ENCODE assay signal across 21 cellular contexts in the genomic region with DNA sequence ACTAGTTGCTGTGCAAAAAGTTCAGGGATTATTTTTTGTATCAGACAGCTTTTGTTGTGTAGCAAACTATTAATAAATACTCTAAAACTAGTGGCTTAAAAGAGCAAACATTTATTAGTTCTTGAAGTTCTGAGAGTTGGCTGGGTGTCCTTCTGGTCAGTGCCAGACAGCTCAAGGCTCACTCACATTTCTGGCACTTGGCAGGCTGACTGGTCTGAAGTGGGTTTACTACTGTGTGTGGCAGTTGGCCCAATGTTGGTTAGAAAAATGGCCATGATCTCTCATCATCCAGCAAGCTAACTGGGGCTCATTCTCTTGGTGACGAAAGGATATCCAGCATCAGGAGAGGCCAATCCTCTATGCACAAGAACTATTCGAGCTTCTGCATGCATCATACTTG.
DNase-seq lines count a peak whose midpoint lies in the region; ATAC-seq and TF ChIP-seq lines count a peak whose summit lies in the region.
"Had no signal": no experiment of that assay in that cellular context is flagged by ENCODE, and none has a peak within 500 bp of the region (broad histone marks: within the 10 kb centered on the region; RNA-seq: fewer than 3 reads in every experiment).

No MANE protein-coding gene starts in this region.

- DNase-seq in AG08395 (ENCODE audit: low spot score) (peak; percentile 5), NCI-H446 (lab: John Stamatoyannopoulos, UW) (peak; percentile 15 to 53), fibroblast of mammary gland (ENCODE audit: low read depth) (peak; percentile 40), lower lobe of right lung (peak; percentile 61), HuH-7 (ENCODE audit: low spot score) (no peak), occipital lobe (lab: John Stamatoyannopoulos, UW) (no peak)
- DNase-seq: activated CD4-positive, alpha-beta T cell treated with anti-CD3 and anti-CD28 coated beads for 48 hours; activated effector memory CD4-positive, alpha-beta T cell treated with Interleukin-2 at 50 U/mL for 16 hours; activated naive CD8-positive, alpha-beta T cell treated with anti-CD3 and anti-CD28 coated beads, Interleukin-2, amount 50 U/mL, for 24 hours; Calu3; central memory CD4-positive, alpha-beta T cell; IMR-90; NCI-H1694 treated with DMSO at 0.1 percent for 48 hours; NCI-H524; stimulated activated CD4-positive, alpha-beta T cell treated with anti-CD3 and anti-CD28 coated beads, Interleukin-4, amount 100 ng/mL, for 24 hours; stomach had no signal

- H3K4me1 ChIP-seq in lower lobe of right lung = peaks cover 7% of the 10 kb centered on the region
- H3K4me1 ChIP-seq: BLaER1 treated with 17β-estradiol and CSF1 and Interleukin-3, amounts not matched to agents 10 nM and 100 nM; stomach had no signal

- intact Hi-C loops in lower lobe of right lung (cut with DNase I) = no loop called here

- ATAC-seq in lower lobe of right lung = peak; percentile 84 to 88
- ATAC-seq in GM21381 (IDR thresholded peaks at IDR 0.05; ENCODE audit: unreplicated experiment) = no peak
- no peak for ATAC-seq in HG02571 (IDR thresholded peaks at IDR 0.05; ENCODE audit: unreplicated experiment)
- ATAC-seq: activated naive CD8-positive, alpha-beta T cell treated with anti-CD3 and anti-CD28 coated beads, Interleukin-2, amount 50 U/mL, for 24 hours; esophagus mucosa; natural killer cell treated with Interleukin-12 subunit alpha and Interleukin-12 subunit beta and Interleukin-15 and Interleukin-18, amount 100 ng/mL, for 72 hours had no signal

- TF ChIP-seq CTCF in fibroblast of mammary gland (conservative IDR thresholded peaks at IDR 0.05; ENCODE audit: control insufficient read depth, insufficient read depth, low read depth, low read length) (no peak), lower lobe of right lung (IDR thresholded peaks at IDR 0.05) (no peak)

- no peaks in the 10 kb centered on the region for H3K9me3 ChIP-seq in lower lobe of right lung

- no peak overlapping the region for H3K4me3 ChIP-seq in fibroblast of mammary gland (ENCODE audit: control insufficient read depth, low read depth, low read length)
- H3K4me3 ChIP-seq in lower lobe of right lung = no peak overlapping the region
- H3K4me3 ChIP-seq: BLaER1 treated with 17β-estradiol and CSF1 and Interleukin-3, amounts not matched to agents 10 nM and 100 nM; stomach had no signal

- no peaks in the 10 kb centered on the region for H3K27me3 ChIP-seq in lower lobe of right lung (ENCODE audit: low read depth)
- H3K27me3 ChIP-seq: BLaER1 treated with 17β-estradiol and CSF1 and Interleukin-3, amounts not matched to agents 10 nM and 100 nM; stomach had no signal

- no peak overlapping the region for H3K27ac ChIP-seq in lower lobe of right lung
- H3K27ac ChIP-seq: BLaER1 treated with 17β-estradiol and CSF1 and Interleukin-3, amounts not matched to agents 10 nM and 100 nM; stomach had no signal

- H3K36me3 ChIP-seq in lower lobe of right lung = no peaks in the 10 kb centered on the region

Comparison
In these comparisons a context has a peak if more than half of its experiments do, and no peak if none do; other contexts are left out.
1. DNase-seq: peak in AG08395 (single experiment), NCI-H446 (2 of 2), fibroblast of mammary gland (single experiment) and lower lobe of right lung (single experiment); none in HuH-7 (single experiment) and occipital lobe (single experiment).
2. ATAC-seq: peak in lower lobe of right lung (2 of 2); none in GM21381 (single experiment) and HG02571 (single experiment).